38 cellular contexts compared by ENCODE assay signal in the genomic region with DNA sequence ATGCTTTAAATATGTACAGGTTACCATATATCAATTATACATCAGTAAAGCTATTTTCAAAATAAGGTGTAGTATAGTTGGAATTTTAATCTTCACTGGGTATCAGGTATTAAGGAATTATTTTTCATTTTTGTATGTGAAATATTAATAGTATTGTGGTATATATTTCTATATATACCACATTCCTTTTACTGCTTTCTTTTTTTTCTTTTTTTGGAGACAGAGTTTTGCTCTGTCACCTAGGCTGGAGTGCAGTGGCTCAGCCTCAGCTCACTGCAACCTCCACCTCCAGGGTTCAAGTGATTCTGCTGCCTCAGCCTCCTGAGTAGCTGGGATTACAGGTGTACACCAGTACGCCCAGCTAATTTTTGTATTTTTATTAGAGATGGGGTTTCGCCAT. TPM values are rescaled to one million over a fixed set of nuclear protein-coding genes. Genes with fewer than 3 reads are reported as not detected.
"Had no signal": no experiment of that assay in that cellular context is flagged by ENCODE, and none has a peak within 500 bp of the region (broad histone marks: within the 10 kb centered on the region; RNA-seq: fewer than 3 reads in every experiment).

No MANE protein-coding gene starts in this region.

- H3K36me3 ChIP-seq: adrenal gland, ascending aorta, brain microvascular endothelial cell, breast epithelium, cardiac muscle cell had no signal

- H3K9me3 ChIP-seq: adrenal gland, body of pancreas had no signal

- H3K27ac ChIP-seq: adrenal gland, ascending aorta, body of pancreas, brain microvascular endothelial cell, breast epithelium, cardiac muscle cell had no signal

- FAIRE-seq: astrocyte, bronchial epithelial cell had no signal

- ATAC-seq: activated naive CD4-positive, alpha-beta T cell treated with anti-CD3 and anti-CD28 coated beads, Interleukin-2, amount 50 U/mL, for 72 hours; activated naive CD8-positive, alpha-beta T cell treated with anti-CD3 and anti-CD28 coated beads, Interleukin-2, amount 50 U/mL, for 24 hours; activated T-cell treated with anti-CD3 and anti-CD28 coated beads, Interleukin-2, amount 50 U/mL, for 4 hours; activated T-helper 17 cell treated with anti-CD3 and anti-CD28 coated beads, Interleukin-2, amount 50 U/mL, for 72 hours; body of pancreas had no signal

- H3K27me3 Mint-ChIP-seq: activated naive CD4-positive, alpha-beta T cell treated with anti-CD3 and anti-CD28 coated beads, Interleukin-2, amount 10 ng/mL, durations not matched to agents 7 days and 5 days; activated naive CD4-positive, alpha-beta T cell treated with anti-CD3 and anti-CD28 coated beads, Interleukin-2, amount 50 U/mL, for 24 hours; activated naive CD8-positive, alpha-beta T cell; activated naive CD8-positive, alpha-beta T cell treated with anti-CD3 and anti-CD28 coated beads for 36 hours; activated naive CD8-positive, alpha-beta T cell treated with anti-CD3 and anti-CD28 coated beads, Interleukin-2, amount 10 ng/mL, durations not matched to agents 7 days and 5 days; activated naive CD8-positive, alpha-beta T cell treated with anti-CD3 and anti-CD28 coated beads, Interleukin-2, amount 50 U/mL, for 24 hours; activated T-cell treated with anti-CD3 and anti-CD28 coated beads, Interleukin-2, amount 50 U/mL, for 24 hours; activated T-helper 17 cell treated with anti-CD3 and anti-CD28 coated beads, Interleukin-2, amount 50 U/mL, for 72 hours; brain; central memory CD8-positive, alpha-beta T cell had no signal

- H3K4me3 ChIP-seq: adrenal gland, ascending aorta, body of pancreas, breast epithelium, cardiac muscle cell had no signal

- H3K4me3 Mint-ChIP-seq: activated naive CD4-positive, alpha-beta T cell treated with anti-CD3 and anti-CD28 coated beads for 36 hours; activated naive CD4-positive, alpha-beta T cell treated with anti-CD3 and anti-CD28 coated beads, Interleukin-2, amount 10 ng/mL, durations not matched to agents 7 days and 5 days; activated naive CD4-positive, alpha-beta T cell treated with anti-CD3 and anti-CD28 coated beads, Interleukin-2, amount 50 U/mL, for 24 hours; activated naive CD8-positive, alpha-beta T cell; activated naive CD8-positive, alpha-beta T cell treated with anti-CD3 and anti-CD28 coated beads for 36 hours; activated naive CD8-positive, alpha-beta T cell treated with anti-CD3 and anti-CD28 coated beads, Interleukin-2, amount 10 ng/mL, durations not matched to agents 7 days and 5 days; activated naive CD8-positive, alpha-beta T cell treated with anti-CD3 and anti-CD28 coated beads, Interleukin-2, amount 50 U/mL, for 24 hours; activated T-cell treated with anti-CD3 and anti-CD28 coated beads, Interleukin-2, amount 50 U/mL, for 24 hours; activated T-cell treated with anti-CD3 and anti-CD28 coated beads, Interleukin-2, amount 50 U/mL, for 4 hours; activated T-helper 1 cell treated with anti-CD3 and anti-CD28 coated beads, Interleukin-12 subunit alpha, Interleukin-12 subunit beta, Interleukin-2, Interleukin-4 antibody, amounts not matched to agents 30 ng/mL and 10 ng/mL and 1 ng/mL, durations not matched to agents 14 hours and 24 hours and 36 hours; activated T-helper 17 cell treated with anti-CD3 and anti-CD28 coated beads, Interleukin-2, amount 50 U/mL, for 72 hours; brain; central memory CD8-positive, alpha-beta T cell had no signal

- H3K4me1 ChIP-seq: adrenal gland, ascending aorta, body of pancreas, breast epithelium had no signal

- H3K4me1 Mint-ChIP-seq: activated naive CD4-positive, alpha-beta T cell treated with anti-CD3 and anti-CD28 coated beads, Interleukin-2, amount 10 ng/mL, durations not matched to agents 7 days and 5 days; activated naive CD8-positive, alpha-beta T cell treated with anti-CD3 and anti-CD28 coated beads for 36 hours; activated naive CD8-positive, alpha-beta T cell treated with anti-CD3 and anti-CD28 coated beads, Interleukin-2, amount 10 ng/mL, durations not matched to agents 7 days and 5 days; brain had no signal

- H3K9me3 Mint-ChIP-seq: activated naive CD4-positive, alpha-beta T cell treated with anti-CD3 and anti-CD28 coated beads, Interleukin-2, amount 50 U/mL, for 24 hours; activated naive CD8-positive, alpha-beta T cell treated with anti-CD3 and anti-CD28 coated beads, Interleukin-2, amount 50 U/mL, for 24 hours; activated T-cell treated with anti-CD3 and anti-CD28 coated beads, Interleukin-2, amount 50 U/mL, for 4 hours; activated T-helper 17 cell treated with anti-CD3 and anti-CD28 coated beads, Interleukin-2, amount 50 U/mL, for 72 hours had no signal

- H3K27ac Mint-ChIP-seq: activated naive CD4-positive, alpha-beta T cell treated with anti-CD3 and anti-CD28 coated beads for 36 hours; activated naive CD4-positive, alpha-beta T cell treated with anti-CD3 and anti-CD28 coated beads, Interleukin-2, amount 10 ng/mL, durations not matched to agents 7 days and 5 days; activated naive CD4-positive, alpha-beta T cell treated with anti-CD3 and anti-CD28 coated beads, Interleukin-2, amount 50 U/mL, for 24 hours; activated naive CD4-positive, alpha-beta T cell treated with anti-CD3 and anti-CD28 coated beads, Interleukin-2, amount 50 U/mL, for 72 hours; activated naive CD8-positive, alpha-beta T cell; activated naive CD8-positive, alpha-beta T cell treated with anti-CD3 and anti-CD28 coated beads for 36 hours; activated naive CD8-positive, alpha-beta T cell treated with anti-CD3 and anti-CD28 coated beads, Interleukin-2, amount 10 ng/mL, durations not matched to agents 7 days and 5 days; activated naive CD8-positive, alpha-beta T cell treated with anti-CD3 and anti-CD28 coated beads, Interleukin-2, amount 50 U/mL, for 24 hours; activated T-cell treated with anti-CD3 and anti-CD28 coated beads, Interleukin-2, amount 50 U/mL, for 24 hours; activated T-helper 1 cell treated with anti-CD3 and anti-CD28 coated beads, Interleukin-12 subunit alpha, Interleukin-12 subunit beta, Interleukin-2, Interleukin-4 antibody, amounts not matched to agents 30 ng/mL and 10 ng/mL and 1 ng/mL, durations not matched to agents 14 hours and 24 hours and 36 hours; activated T-helper 17 cell treated with anti-CD3 and anti-CD28 coated beads, Interleukin-2, amount 50 U/mL, for 72 hours; activated T-helper 2 cell treated with anti-CD3 and anti-CD28 coated beads, Interferon-gamma antibody, Interleukin-2, Interleukin-4, amounts not matched to agents 10 μg/mL and 5 μg/mL and 100 μg/mL, durations not matched to agents 14 hours and 24 hours and 36 hours; brain had no signal

- DNase-seq: activated effector memory CD4-positive, alpha-beta T cell treated with anti-CD3 and anti-CD28 coated beads, Interleukin-2, amount 50 U/mL, for 16 hours; activated effector memory CD4-positive, alpha-beta T cell treated with Interleukin-2 at 50 U/mL for 16 hours; activated gamma-delta T cell; activated gamma-delta T cell treated with Interleukin-2 at 50 U/mL for 16 hours; activated naive CD4-positive, alpha-beta T cell; activated naive CD4-positive, alpha-beta T cell treated with anti-CD3 and anti-CD28 coated beads for 36 hours; activated naive CD4-positive, alpha-beta T cell treated with anti-CD3 and anti-CD28 coated beads, Interleukin-2, amount 10 ng/mL, durations not matched to agents 7 days and 5 days; activated naive CD4-positive, alpha-beta T cell treated with anti-CD3 and anti-CD28 coated beads, Interleukin-2, amount 50 U/mL, for 16 hours; activated naive CD4-positive, alpha-beta T cell treated with Interleukin-2 at 50 U/mL for 16 hours; activated naive CD8-positive, alpha-beta T cell treated with anti-CD3 and anti-CD28 coated beads for 36 hours; activated naive CD8-positive, alpha-beta T cell treated with anti-CD3 and anti-CD28 coated beads, Interleukin-2, amount 10 ng/mL, durations not matched to agents 7 days and 5 days; activated naive CD8-positive, alpha-beta T cell treated with anti-CD3 and anti-CD28 coated beads, Interleukin-2, amount 50 U/mL, for 24 hours; activated T-cell treated with anti-CD3 and anti-CD28 coated beads, Interleukin-2, amount 50 U/mL, for 1 hour; activated T-cell treated with anti-CD3 and anti-CD28 coated beads, Interleukin-2, amount 50 U/mL, for 24 hours; activated T-cell treated with anti-CD3 and anti-CD28 coated beads, Interleukin-2, amount 50 U/mL, for 4 hours; adrenal gland; amniotic stem cell; amygdala; anterior cingulate cortex; aorta; body of pancreas; brain microvascular endothelial cell; caudate nucleus; central memory CD4-positive, alpha-beta T cell; cerebellar nuclear complex had no signal

RNA-seq across cellular contexts. Expression of a gene that starts 36.6 kb away (rescaled TPM):
- total RNA-seq: ascending aorta had no signal
